Comparison of ENCODE assay signal across 1 cellular context in genomic region chr9:38376266-38376665, GRCh38.
A peak's percentile ranks its signal among the peaks of the same experiment; 100 is the strongest.
TF ChIP-seq lines count a peak whose summit lies in the region.

No MANE protein-coding gene starts in this region.

TF ChIP-seq in HepG2, 621 proteins besides CTCF, POLR2A, EP300 and RAD21 (continues in another document):
- TF ChIP-seq ZNF678 (CRISPR knock-in tag; IDR thresholded peaks at IDR 0.05) (no peak), ZNF644 (CRISPR knock-in tag; IDR thresholded peaks at IDR 0.05; ENCODE audit: low read depth) (no peak), HMGA1 (CRISPR knock-in tag; conservative IDR thresholded peaks at IDR 0.05) (no peak), ZFAT (CRISPR knock-in tag; conservative IDR thresholded peaks at IDR 0.05) (no peak), HDAC1 (CRISPR knock-in tag; IDR thresholded peaks at IDR 0.05) (0 out of 2 replicates have a peak, but pooled peaks have one; percentile 20), FUBP1 (CRISPR knock-in tag; IDR thresholded peaks at IDR 0.05; ENCODE audit: borderline replicate concordance) (no peak), NR2F6 (IDR thresholded peaks at IDR 0.05) (peak; percentile 86), NR2F6 (CRISPR knock-in tag; IDR thresholded peaks at IDR 0.05) (peak; percentile 62), ETV6 (CRISPR knock-in tag; conservative IDR thresholded peaks at IDR 0.05) (no peak), ZIK1 (CRISPR knock-in tag; IDR thresholded peaks at IDR 0.05; ENCODE audit: borderline replicate concordance, low read depth) (no peak), ZBTB26 (CRISPR knock-in tag; IDR thresholded peaks at IDR 0.05; ENCODE audit: borderline replicate concordance) (no peak), HNF1B (CRISPR knock-in tag; IDR thresholded peaks at IDR 0.05) (0 out of 2 replicates have a peak, but pooled peaks have one; percentile 25), ZNF383 (CRISPR knock-in tag; IDR thresholded peaks at IDR 0.05; ENCODE audit: borderline replicate concordance) (no peak), RARA (CRISPR knock-in tag; IDR thresholded peaks at IDR 0.05) (peak; percentile 77), ZNF639 (CRISPR knock-in tag; conservative IDR thresholded peaks at IDR 0.05) (no peak), ZFP36L1 (CRISPR knock-in tag; IDR thresholded peaks at IDR 0.05) (no peak), ATF6 (CRISPR knock-in tag; conservative IDR thresholded peaks at IDR 0.05) (no peak), NR2F1 (CRISPR knock-in tag; IDR thresholded peaks at IDR 0.05) (peak; percentile 24 to 63; a peak in 3 of 4 replicates), ZNF766 (CRISPR knock-in tag; IDR thresholded peaks at IDR 0.05; ENCODE audit: borderline replicate concordance) (no peak), CREM (IDR thresholded peaks at IDR 0.05) (no peak), CREM (CRISPR knock-in tag; IDR thresholded peaks at IDR 0.05) (no peak), ZNF275 (CRISPR knock-in tag; IDR thresholded peaks at IDR 0.05; ENCODE audit: borderline replicate concordance) (no peak), AFF4 (CRISPR knock-in tag; IDR thresholded peaks at IDR 0.05) (no peak), ZNF772 (CRISPR knock-in tag; IDR thresholded peaks at IDR 0.05) (no peak), RXRB (CRISPR knock-in tag; IDR thresholded peaks at IDR 0.05; ENCODE audit: borderline replicate concordance) (0 out of 2 replicates have a peak, but pooled peaks have one; percentile 20), ZNF331 (CRISPR knock-in tag; IDR thresholded peaks at IDR 0.05) (no peak), USF2 (IDR thresholded peaks at IDR 0.05; ENCODE audit: low read depth, low read length) (no peak), USF2 (CRISPR knock-in tag; IDR thresholded peaks at IDR 0.05; ENCODE audit: borderline replicate concordance) (no peak), ZNF883 (CRISPR knock-in tag; IDR thresholded peaks at IDR 0.05; ENCODE audit: not compliant biosample characterization) (no peak), ZSCAN5A (CRISPR knock-in tag; IDR thresholded peaks at IDR 0.05; ENCODE audit: borderline replicate concordance) (no peak), ZSCAN22 (CRISPR knock-in tag; IDR thresholded peaks at IDR 0.05) (no peak), ZNF614 (CRISPR knock-in tag; IDR thresholded peaks at IDR 0.05; ENCODE audit: borderline replicate concordance) (no peak), TGIF2 (CRISPR knock-in tag; IDR thresholded peaks at IDR 0.05) (no peak), GPBP1L1 (CRISPR knock-in tag; IDR thresholded peaks at IDR 0.05) (no peak)
